Comparison of ENCODE assay signal across 18 cellular contexts in the genomic region with DNA sequence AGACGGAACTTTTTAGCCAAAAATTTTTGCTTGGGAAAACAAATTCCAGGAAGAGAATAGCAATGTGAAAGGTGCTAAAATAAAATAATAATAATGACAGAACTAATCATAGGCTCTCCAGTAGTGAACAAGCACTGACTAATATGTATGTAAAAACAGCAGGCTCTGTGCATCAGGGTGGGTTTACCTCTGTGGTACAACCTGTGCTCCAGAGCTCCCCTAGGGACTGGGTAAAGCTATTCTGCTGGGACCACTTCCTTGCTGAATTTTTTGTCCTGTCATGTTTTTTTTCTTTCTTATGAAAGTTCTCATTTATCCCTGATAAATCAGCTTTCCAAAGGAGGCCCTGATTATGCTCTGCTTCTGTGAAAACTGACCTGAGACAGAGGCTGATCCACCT. TPM values are rescaled to one million over a fixed set of nuclear protein-coding genes. Genes with fewer than 3 reads are reported as not detected.
"Had no signal": no experiment of that assay in that cellular context is flagged by ENCODE, and none has a peak within 500 bp of the region (broad histone marks: within the 10 kb centered on the region; RNA-seq: fewer than 3 reads in every experiment).

No MANE protein-coding gene starts in this region.

- DNase-seq: activated CD4-positive, alpha-beta T cell treated with anti-CD3 and anti-CD28 coated beads, Interleukin-2, amount 10 ng/mL, durations not matched to agents 24 days and 14 days; activated CD8-positive, alpha-beta T cell treated with anti-CD3 and anti-CD28 coated beads for 36 hours; activated naive CD4-positive, alpha-beta T cell treated with Interleukin-2 at 50 U/mL for 16 hours; activated naive CD8-positive, alpha-beta T cell treated with anti-CD3 and anti-CD28 coated beads, Interleukin-2, amount 10 ng/mL, durations not matched to agents 7 days and 5 days; activated T-cell treated with anti-CD3 and anti-CD28 coated beads, Interleukin-2, amount 50 U/mL, for 1 hour; amygdala; dermis blood vessel endothelial cell; effector memory CD4-positive, alpha-beta T cell; hippocampal formation; left ventricle myocardium inferior; stimulated activated CD4-positive, alpha-beta T cell treated with anti-CD3 and anti-CD28 coated beads, Interleukin-2, amount 100 ng/mL, for 24 hours; stimulated activated naive CD4-positive, alpha-beta T cell treated with Interleukin-2 at 50 U/mL for 16 hours; T-helper 9 cell; tibial artery had no signal

- ATAC-seq: activated CD8-positive, alpha-beta T cell treated with anti-CD3 and anti-CD28 coated beads for 36 hours had no signal

- H3K27me3 Mint-ChIP-seq: activated CD4-positive, alpha-beta T cell treated with anti-CD3 and anti-CD28 coated beads, Interleukin-2, amount 10 ng/mL, durations not matched to agents 24 days and 14 days; activated CD8-positive, alpha-beta T cell treated with anti-CD3 and anti-CD28 coated beads for 36 hours; activated naive CD8-positive, alpha-beta T cell treated with anti-CD3 and anti-CD28 coated beads, Interleukin-2, amount 10 ng/mL, durations not matched to agents 7 days and 5 days had no signal

- H3K27ac ChIP-seq: left ventricle myocardium inferior, right atrium auricular region, tibial artery, vagina had no signal

- H3K4me1 ChIP-seq: left ventricle myocardium inferior, right atrium auricular region, vagina had no signal

- H3K27ac Mint-ChIP-seq: activated CD4-positive, alpha-beta T cell treated with anti-CD3 and anti-CD28 coated beads, Interleukin-2, amount 10 ng/mL, durations not matched to agents 24 days and 14 days; activated CD8-positive, alpha-beta T cell treated with anti-CD3 and anti-CD28 coated beads for 36 hours; activated naive CD8-positive, alpha-beta T cell treated with anti-CD3 and anti-CD28 coated beads, Interleukin-2, amount 10 ng/mL, durations not matched to agents 7 days and 5 days; activated T-helper 2 cell treated with anti-CD3 and anti-CD28 coated beads, Interferon-gamma antibody, Interleukin-2, Interleukin-4, amounts not matched to agents 10 μg/mL and 5 μg/mL and 100 μg/mL, durations not matched to agents 14 hours and 24 hours and 36 hours had no signal

- H3K36me3 ChIP-seq: left ventricle myocardium inferior, right atrium auricular region, tibial artery, vagina had no signal

- H3K4me3 Mint-ChIP-seq: activated CD4-positive, alpha-beta T cell treated with anti-CD3 and anti-CD28 coated beads, Interleukin-2, amount 10 ng/mL, durations not matched to agents 24 days and 14 days; activated CD8-positive, alpha-beta T cell treated with anti-CD3 and anti-CD28 coated beads for 36 hours; activated naive CD8-positive, alpha-beta T cell treated with anti-CD3 and anti-CD28 coated beads, Interleukin-2, amount 10 ng/mL, durations not matched to agents 7 days and 5 days had no signal

- H3K9me3 ChIP-seq: left ventricle myocardium inferior, right atrium auricular region, tibial artery, vagina had no signal

- H3K9me3 Mint-ChIP-seq: activated CD4-positive, alpha-beta T cell treated with anti-CD3 and anti-CD28 coated beads, Interleukin-2, amount 10 ng/mL, durations not matched to agents 24 days and 14 days; activated naive CD8-positive, alpha-beta T cell treated with anti-CD3 and anti-CD28 coated beads, Interleukin-2, amount 10 ng/mL, durations not matched to agents 7 days and 5 days had no signal

- H3K4me3 ChIP-seq: left ventricle myocardium inferior, right atrium auricular region, tibial artery, vagina had no signal

- H3K4me1 Mint-ChIP-seq: activated CD4-positive, alpha-beta T cell treated with anti-CD3 and anti-CD28 coated beads, Interleukin-2, amount 10 ng/mL, durations not matched to agents 24 days and 14 days; activated naive CD8-positive, alpha-beta T cell treated with anti-CD3 and anti-CD28 coated beads, Interleukin-2, amount 10 ng/mL, durations not matched to agents 7 days and 5 days had no signal

- H3K27me3 ChIP-seq: right atrium auricular region, tibial artery, vagina had no signal

- H3K36me3 Mint-ChIP-seq: activated naive CD8-positive, alpha-beta T cell treated with anti-CD3 and anti-CD28 coated beads, Interleukin-2, amount 10 ng/mL, durations not matched to agents 7 days and 5 days had no signal

RNA-seq across cellular contexts. Expression of a gene that starts 18.8 kb away (rescaled TPM):
- total RNA-seq: activated CD4-positive, alpha-beta T cell treated with anti-CD3 and anti-CD28 coated beads, Interleukin-2, amount 10 ng/mL, durations not matched to agents 24 days and 14 days; activated CD8-positive, alpha-beta T cell treated with anti-CD3 and anti-CD28 coated beads for 36 hours; activated naive CD8-positive, alpha-beta T cell treated with anti-CD3 and anti-CD28 coated beads, Interleukin-2, amount 10 ng/mL, durations not matched to agents 7 days and 5 days; activated T-helper 2 cell treated with anti-CD3 and anti-CD28 coated beads, Interferon-gamma antibody, Interleukin-2, Interleukin-4, amounts not matched to agents 10 μg/mL and 5 μg/mL and 100 μg/mL, durations not matched to agents 14 hours and 24 hours and 36 hours; dermis blood vessel endothelial cell; left ventricle myocardium inferior; mononuclear cell had no signal
